ENCODE assay signal across 19 cellular contexts in genomic region chr12:110198386-110198785, GRCh38.
"Had no signal": no experiment of that assay in that cellular context is flagged by ENCODE, and none has a peak within 500 bp of the region (broad histone marks: within the 10 kb centered on the region; RNA-seq: fewer than 3 reads in every experiment).

No MANE protein-coding gene starts in this region.

- H3K36me3 ChIP-seq: ovary had no signal

- H3K27me3 ChIP-seq: ascending aorta, dorsolateral prefrontal cortex, heart right ventricle, ovary, stomach had no signal

- H3K27ac Mint-ChIP-seq: activated CD4-positive, alpha-beta T cell treated with anti-CD3 and anti-CD28 coated beads, Interleukin-2, amount 10 ng/mL, durations not matched to agents 24 days and 14 days; activated CD8-positive, alpha-beta T cell treated with anti-CD3 and anti-CD28 coated beads for 36 hours; activated naive CD4-positive, alpha-beta T cell treated with anti-CD3 and anti-CD28 coated beads for 36 hours; activated naive CD8-positive, alpha-beta T cell treated with anti-CD3 and anti-CD28 coated beads, Interleukin-2, amount 50 U/mL, for 24 hours; activated T-cell treated with anti-CD3 and anti-CD28 coated beads, Interleukin-2, amount 50 U/mL, for 24 hours; activated T-helper 2 cell treated with anti-CD3 and anti-CD28 coated beads, Interferon-gamma antibody, Interleukin-2, Interleukin-4, amounts not matched to agents 10 μg/mL and 5 μg/mL and 100 μg/mL, durations not matched to agents 14 hours and 24 hours and 36 hours; stimulated activated effector memory CD8-positive, alpha-beta T cell treated with anti-CD3 and anti-CD28 coated beads, Interleukin-12 subunit alpha, Interleukin-12 subunit beta, amount 100 ng/mL, for 72 hours had no signal

- H3K9me3 Mint-ChIP-seq: activated naive CD8-positive, alpha-beta T cell treated with anti-CD3 and anti-CD28 coated beads, Interleukin-2, amount 50 U/mL, for 24 hours; activated T-cell treated with anti-CD3 and anti-CD28 coated beads, Interleukin-2, amount 50 U/mL, for 24 hours; activated T-helper 2 cell treated with anti-CD3 and anti-CD28 coated beads, Interferon-gamma antibody, Interleukin-2, Interleukin-4, amounts not matched to agents 10 μg/mL and 5 μg/mL and 100 μg/mL, durations not matched to agents 14 hours and 24 hours and 36 hours; neural crest cell; stimulated activated effector memory CD8-positive, alpha-beta T cell treated with anti-CD3 and anti-CD28 coated beads, Interleukin-12 subunit alpha, Interleukin-12 subunit beta, amount 100 ng/mL, for 72 hours had no signal

- H3K4me3 ChIP-seq: ascending aorta, dorsolateral prefrontal cortex, heart right ventricle, left ventricle myocardium inferior, ovary, stomach had no signal

- H3K27ac ChIP-seq: ascending aorta, heart right ventricle, left ventricle myocardium inferior, ovary, stomach had no signal

- H3K27me3 Mint-ChIP-seq: activated CD4-positive, alpha-beta T cell treated with anti-CD3 and anti-CD28 coated beads, Interleukin-2, amount 10 ng/mL, durations not matched to agents 24 days and 14 days; activated CD8-positive, alpha-beta T cell treated with anti-CD3 and anti-CD28 coated beads for 36 hours; activated naive CD8-positive, alpha-beta T cell treated with anti-CD3 and anti-CD28 coated beads, Interleukin-2, amount 50 U/mL, for 24 hours; activated T-cell treated with anti-CD3 and anti-CD28 coated beads, Interleukin-2, amount 50 U/mL, for 24 hours had no signal

- DNase-seq: activated CD8-positive, alpha-beta T cell treated with anti-CD3 and anti-CD28 coated beads for 36 hours; activated naive CD4-positive, alpha-beta T cell treated with anti-CD3 and anti-CD28 coated beads for 36 hours; activated naive CD8-positive, alpha-beta T cell treated with anti-CD3 and anti-CD28 coated beads, Interleukin-2, amount 50 U/mL, for 24 hours; activated T-cell treated with anti-CD3 and anti-CD28 coated beads, Interleukin-2, amount 50 U/mL, for 24 hours; dorsolateral prefrontal cortex; heart right ventricle; kidney glomerular epithelial cell; left ventricle myocardium inferior; mammary epithelial cell; ovary; stimulated activated CD4-positive, alpha-beta T cell treated with anti-CD3 and anti-CD28 coated beads, Interleukin-4, amount 100 ng/mL, for 24 hours; stomach had no signal

- FAIRE-seq: bronchial epithelial cell had no signal

- H3K4me1 ChIP-seq: ascending aorta, left ventricle myocardium inferior had no signal

- H3K36me3 Mint-ChIP-seq: stimulated activated effector memory CD8-positive, alpha-beta T cell treated with anti-CD3 and anti-CD28 coated beads, Interleukin-12 subunit alpha, Interleukin-12 subunit beta, amount 100 ng/mL, for 72 hours had no signal

- H3K4me3 Mint-ChIP-seq: activated CD4-positive, alpha-beta T cell treated with anti-CD3 and anti-CD28 coated beads, Interleukin-2, amount 10 ng/mL, durations not matched to agents 24 days and 14 days; activated CD8-positive, alpha-beta T cell treated with anti-CD3 and anti-CD28 coated beads for 36 hours; activated naive CD4-positive, alpha-beta T cell treated with anti-CD3 and anti-CD28 coated beads for 36 hours; activated naive CD8-positive, alpha-beta T cell treated with anti-CD3 and anti-CD28 coated beads, Interleukin-2, amount 50 U/mL, for 24 hours; activated T-cell treated with anti-CD3 and anti-CD28 coated beads, Interleukin-2, amount 50 U/mL, for 24 hours; neural crest cell; stimulated activated effector memory CD8-positive, alpha-beta T cell treated with anti-CD3 and anti-CD28 coated beads, Interleukin-12 subunit alpha, Interleukin-12 subunit beta, amount 100 ng/mL, for 72 hours had no signal

- H3K9me3 ChIP-seq: ascending aorta, left ventricle myocardium inferior, ovary, stomach had no signal

- ATAC-seq: activated CD8-positive, alpha-beta T cell treated with anti-CD3 and anti-CD28 coated beads for 36 hours; activated naive CD8-positive, alpha-beta T cell treated with anti-CD3 and anti-CD28 coated beads, Interleukin-2, amount 50 U/mL, for 24 hours; heart right ventricle; sciatic nerve; stimulated activated effector memory CD8-positive, alpha-beta T cell treated with anti-CD3 and anti-CD28 coated beads, Interleukin-12 subunit alpha, Interleukin-12 subunit beta, amount 100 ng/mL, for 72 hours had no signal
